In the genomic region with DNA sequence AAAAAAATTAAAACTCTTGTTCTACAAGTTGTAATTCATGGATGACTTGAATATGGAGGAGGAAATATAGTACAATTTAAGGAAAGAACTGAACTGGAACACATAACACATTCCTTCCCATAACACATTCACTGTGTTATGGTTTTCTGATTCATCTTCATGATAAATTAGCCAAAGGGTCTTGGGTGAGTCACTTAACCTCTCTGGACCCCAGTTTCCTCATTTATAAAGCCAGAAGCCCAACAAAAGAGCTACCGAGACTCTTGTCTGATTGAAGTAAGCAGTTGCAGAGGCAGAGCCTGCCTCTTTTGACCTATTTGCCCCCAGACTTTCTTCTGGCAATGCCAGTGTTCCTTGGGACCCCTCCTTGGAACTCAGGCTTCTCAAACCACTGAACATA, we compare ENCODE assay signal across 19 cellular contexts.
A peak's percentile ranks its signal among the peaks of the same experiment; 100 is the strongest.
DNase-seq lines count a peak whose midpoint lies in the region; ATAC-seq and TF ChIP-seq lines count a peak whose summit lies in the region.
"Had no signal": no experiment of that assay in that cellular context is flagged by ENCODE, and none has a peak within 500 bp of the region (broad histone marks: within the 10 kb centered on the region; RNA-seq: fewer than 3 reads in every experiment).

No MANE protein-coding gene starts in this region.

- CTCF ChIA-PET in RWPE1 (lab: Yijun Ruan, JAX): no interaction called here

- H3K27ac ChIP-seq in RWPE1: no peak overlapping the region
- H3K27ac ChIP-seq: HL-60, KMS-11 had no signal

- POLR2A ChIA-PET in RWPE1 (lab: Yijun Ruan, JAX; ENCODE audit: low non-redundant PET): no interaction called here

- no peak for ATAC-seq in GM21367 (IDR thresholded peaks at IDR 0.05; ENCODE audit: unreplicated experiment)
- ATAC-seq: SK-N-SH treated with all-trans-retinoic acid at 6 μM for 48 hours had no signal

- DNase-seq in EH (ENCODE audit: low read depth): peak; percentile 22
- peak; percentile 67 for DNase-seq in LHCN-M2 (ENCODE audit: low read depth)
- DNase-seq in dermis blood vessel endothelial cell: peak; percentile 64
- DNase-seq in kidney tubule cell (ENCODE audit: low spot score): peak; percentile 5
- DNase-seq in nucleus accumbens (lab: John Stamatoyannopoulos, UW): no peak
- DNase-seq in RWPE1 (ENCODE audit: low spot score): no peak
- DNase-seq in NCI-H1930 (lab: John Stamatoyannopoulos, UW): no peak
- DNase-seq: 8988T; C1 segment of cervical spinal cord; CD8-positive, alpha-beta memory T cell; HFFc6; MV-4-11; NCI-H1694 treated with DMSO at 0.1 percent for 48 hours; NCI-H2227 treated with DMSO at 0.1 percent for 48 hours; NCI-H510A had no signal

- TF ChIP-seq CTCF in RWPE1 (conservative IDR thresholded peaks at IDR 0.05; ENCODE audit: low read depth): no peak

Comparison
In these comparisons a context has a peak if more than half of its experiments do, and no peak if none do; other contexts are left out.
1. DNase-seq: peak in EH (single experiment), LHCN-M2 (single experiment), dermis blood vessel endothelial cell (single experiment) and kidney tubule cell (single experiment); none in nucleus accumbens (0 of 56), RWPE1 (single experiment) and NCI-H1930 (0 of 2).